ENCODE assay signal across 9 cellular contexts in the genomic region with DNA sequence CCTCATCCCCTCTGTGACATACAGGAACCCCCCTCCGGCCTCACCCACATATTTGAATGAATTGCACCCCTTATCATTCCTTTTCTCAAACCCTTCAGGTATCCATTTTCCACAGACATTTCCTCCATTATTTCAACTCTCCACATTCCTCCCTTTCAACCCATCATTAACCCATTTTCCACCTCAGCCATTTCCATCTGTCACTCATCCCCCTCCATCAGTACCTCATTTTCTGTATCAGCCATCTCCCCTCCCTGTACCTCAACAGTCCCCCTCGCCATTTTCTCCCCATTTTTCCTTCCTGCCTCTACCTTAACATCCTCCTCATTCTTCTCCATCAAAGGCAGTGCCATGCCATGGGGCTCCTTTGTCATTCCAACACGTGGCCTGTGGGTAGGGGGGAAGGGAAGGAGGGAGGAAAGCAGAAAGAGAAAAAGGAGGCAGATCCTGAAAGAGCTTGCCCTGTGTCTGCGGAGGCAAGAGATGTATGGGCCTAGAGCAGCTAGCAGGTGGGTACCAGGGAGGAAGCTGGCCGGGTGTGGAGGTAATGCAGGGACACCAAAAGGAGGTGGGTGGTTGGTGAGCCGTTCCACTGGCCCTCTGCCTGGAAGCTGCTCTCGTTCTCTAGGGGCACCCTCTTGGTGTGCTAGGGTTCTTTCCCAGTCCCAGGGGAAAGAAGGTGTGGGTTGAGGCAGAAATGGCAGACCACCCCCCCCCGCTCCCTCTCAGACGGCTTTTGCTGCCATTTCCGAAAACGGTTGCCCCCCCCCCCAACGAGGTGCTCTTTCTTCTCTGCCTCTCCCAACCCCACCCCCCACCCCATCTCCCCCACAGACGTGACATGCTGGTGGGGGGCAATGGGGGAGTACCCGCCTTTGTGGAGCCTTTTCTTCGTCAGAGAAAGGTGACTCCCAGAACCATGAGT. TPM values are rescaled to one million over a fixed set of nuclear protein-coding genes. Genes with fewer than 3 reads are reported as not detected.
DNase-seq lines count a peak whose midpoint lies in the region; ATAC-seq, FAIRE-seq and TF ChIP-seq lines count a peak whose summit lies in the region.
"Had no signal": no experiment of that assay in that cellular context is flagged by ENCODE, and none has a peak within 500 bp of the region (broad histone marks: within the 10 kb centered on the region; RNA-seq: fewer than 3 reads in every experiment).

No MANE protein-coding gene starts in this region.

- POLR2A ChIA-PET in H1 (lab: Charles Lee; ENCODE audit: partially characterized antibody), result interaction anchor here (0.6 to 4.0 kb wide), 14 partner anchors 8 to 321 kb away, joined by 3 to 29 read pairs (median 4); a partner anchor contains a TSS

- H3K23me2 ChIP-seq in H1 (ENCODE audit: low read depth, low read length), result peaks cover 6% of the 10 kb centered on the region

- peak overlapping the region; percentile 92 for H4K91ac ChIP-seq in H1 (replicated peaks; ENCODE audit: insufficient read length, low read length)

- H4K5ac ChIP-seq in H1 (ENCODE audit: insufficient read length, low read depth, low read length), result peak overlapping the region; percentile 24

- peaks cover 13% of the 10 kb centered on the region for H3K36me3 Mint-ChIP-seq in neural progenitor cell

- H2BK20ac ChIP-seq in H1 (ENCODE audit: low read length), result peak overlapping the region; percentile 3; the same call in 1 of the 2 replicates

- peak overlapping the region; percentile 54 for H3K4ac ChIP-seq in H1 (replicated peaks; ENCODE audit: insufficient read length, low read depth, low read length)

- H3K14ac ChIP-seq in H1 (ENCODE audit: insufficient read length), result no peak overlapping the region

- H3K4me2 ChIP-seq in BLaER1, result peak overlapping the region; percentile 88
- H3K4me2 ChIP-seq in Karpas-422 (ENCODE audit: low read depth, low read length, poor library complexity, severe bottlenecking), result peak overlapping the region; percentile 87
- peak overlapping the region; percentile 87 to 92 for H3K4me2 ChIP-seq in H1 (ENCODE audit: insufficient read depth in 1 of 2, low read depth in 2 of 2, low read length in 2 of 2)
- peak overlapping the region; percentile 89 for H3K4me2 ChIP-seq in neural progenitor cell

- no peaks in the 10 kb centered on the region for H4K20me1 ChIP-seq in BLaER1
- peaks cover 9% of the 10 kb centered on the region; the same call in 1 of the 2 replicates for H4K20me1 ChIP-seq in Karpas-422 (ENCODE audit: insufficient read depth, low read depth, low read length)
- H4K20me1 ChIP-seq in H1 (replicated peaks in 1 of 2; ENCODE audit: control insufficient read depth in 1 of 2, insufficient read depth in 2 of 2, low read length in 2 of 2), result no peaks in the 10 kb centered on the region
- no peaks in the 10 kb centered on the region for H4K20me1 ChIP-seq in neural progenitor cell (ENCODE audit: low read depth)

- H2AK5ac ChIP-seq in H1 (ENCODE audit: low read depth, low read length), result 0 out of 2 replicates have a peak overlapping the region, but pooled peaks have one; percentile 18

- H3K27ac Mint-ChIP-seq in neural progenitor cell, result peak overlapping the region; percentile 33

- TF ChIP-seq POLR2A in H1 (IDR thresholded peaks at IDR 0.05; ENCODE audit: control extremely low read depth in 1 of 2, low read depth in 2 of 2, low read length in 2 of 2), result no peak; a peak in 1 of 3 replicates

- no peak for TF ChIP-seq RAD21 in H1 (IDR thresholded peaks at IDR 0.05 in 1 of 2, conservative IDR thresholded peaks at IDR 0.05 in 1 of 2; ENCODE audit: low read depth in 2 of 2, low read length in 2 of 2)

- peaks cover 6% of the 10 kb centered on the region; the same call in 1 of the 2 replicates for H3K79me1 ChIP-seq in H1 (ENCODE audit: low read depth, low read length)

- no peak overlapping the region for H3K27ac ChIP-seq in BLaER1
- H3K27ac ChIP-seq in Karpas-422 (ENCODE audit: low read length), result no peak overlapping the region
- H3K27ac ChIP-seq in H1 (ENCODE audit: low read depth, low read length), result peak overlapping the region; percentile 90
- no peak overlapping the region for H3K27ac ChIP-seq in neural progenitor cell
- H3K27ac ChIP-seq: neutrophil had no signal

- peaks cover 21% of the 10 kb centered on the region for H3F3A ChIP-seq in neural progenitor cell (ENCODE audit: low read depth)

- no peaks in the 10 kb centered on the region for H3K9me3 Mint-ChIP-seq in neural progenitor cell

- no peaks in the 10 kb centered on the region for H3K9me3 ChIP-seq in BLaER1
- no peaks in the 10 kb centered on the region for H3K9me3 ChIP-seq in Karpas-422 (ENCODE audit: low read length)
- H3K9me3 ChIP-seq in H1 (ENCODE audit: insufficient read depth in 2 of 2, low read depth in 1 of 2, low read length in 1 of 2), result no peaks in the 10 kb centered on the region
- H3K9me3 ChIP-seq in neural progenitor cell (ENCODE audit: low read depth), result no peaks in the 10 kb centered on the region
- H3K9me3 ChIP-seq: neutrophil had no signal

- in situ Hi-C loops in GM13976 (cut with MboI; ENCODE audit: low sequenced_read_pairs, unreplicated experiment), result no loop called here

- TF ChIP-seq CTCF in H1 (IDR thresholded peaks at IDR 0.05; ENCODE audit: control extremely low read depth in 1 of 3, insufficient read depth in 1 of 3, low read depth in 1 of 3, low read length in 3 of 3), result no peak
- no peak for TF ChIP-seq CTCF in neural progenitor cell (IDR thresholded peaks at IDR 0.05)
- TF ChIP-seq CTCF in GM13976 (IDR thresholded peaks at IDR 0.05; ENCODE audit: borderline replicate concordance, control extremely low read depth, extremely low read depth, insufficient read depth, missing control alignments), result no peak

- H3K18ac ChIP-seq in H1 (ENCODE audit: extremely low read depth, low read length), result peak overlapping the region; percentile 73

- peak; percentile 52 for DNase-seq in Karpas-422
- DNase-seq in H1 (ENCODE audit: low read depth in 1 of 2, low spot score in 2 of 2), result no peak
- DNase-seq in neural progenitor cell (ENCODE audit: low spot score), result peak; percentile 17
- DNase-seq in 8988T, result no peak
- no peak for DNase-seq in cerebellar nuclear complex (lab: John Stamatoyannopoulos, UW)
- no peak for DNase-seq in GM13976 (ENCODE audit: low spot score)

- H3K79me2 ChIP-seq in Karpas-422 (ENCODE audit: low read length) (no peaks in the 10 kb centered on the region), H1 (ENCODE audit: control insufficient read depth in 1 of 2, insufficient read depth in 2 of 2, low read length in 2 of 2) (peaks cover 0 to 12% of the 10 kb centered on the region in 2 experiments; a peak in 2 of 4 replicates), neural progenitor cell (ENCODE audit: low read depth) (no peaks in the 10 kb centered on the region)

- no peak for TF ChIP-seq EP300 in H1 (IDR thresholded peaks at IDR 0.05; ENCODE audit: borderline replicate concordance in 1 of 2, low read depth in 2 of 2, low read length in 2 of 2)

- peak overlapping the region; percentile 92 for H2BK5ac ChIP-seq in H1 (ENCODE audit: low read depth, low read length)

- WGBS in H1 (ENCODE audit: extremely low coverage in 1 of 2, insufficient coverage in 1 of 2, insufficient read length in 1 of 2, insufficient replicate concordance in 2 of 2, low coverage in 1 of 2, low lambda C conversion rate in 2 of 2, missing lambda C conversion rate in 1 of 2), 2 experiments, result 26% methylated on average over 8 of the region's 15 CpGs; no CpG with 5 or more reads in 1 of the 2 experiments

- no peaks in the 10 kb centered on the region for H3K9me2 ChIP-seq in Karpas-422 (replicated peaks; ENCODE audit: insufficient read depth, low read length)

- H3K4me1 Mint-ChIP-seq in neural progenitor cell, result peaks cover 55% of the 10 kb centered on the region

- H3K4me3 ChIP-seq in BLaER1, result no peak overlapping the region
- no peak overlapping the region for H3K4me3 ChIP-seq in Karpas-422 (ENCODE audit: low read length)
- H3K4me3 ChIP-seq in H1 (ENCODE audit: extremely low read depth in 1 of 4, insufficient read depth in 2 of 4, low read depth in 3 of 4, low read length in 4 of 4), result peak overlapping the region; percentile 65 to 94 (median 74)
- H3K4me3 ChIP-seq in neural progenitor cell, result peak overlapping the region; percentile 77

- no peak for FAIRE-seq in H1 (lab: Jason Lieb, UNC)

- no peak overlapping the region; the same call in 1 of the 2 replicates for H3K9ac ChIP-seq in BLaER1
- H3K9ac ChIP-seq in Karpas-422 (ENCODE audit: low read length), result no peak overlapping the region
- H3K9ac ChIP-seq in H1 (replicated peaks in 1 of 4; ENCODE audit: extremely low read depth in 1 of 4, low read depth in 3 of 4, low read length in 3 of 4), result peak overlapping the region in 3 of 4 experiments; percentile 64 to 87 (median 77); a peak in 5 of 7 replicates
- no peak overlapping the region for H3K9ac ChIP-seq in neural progenitor cell

- no peak overlapping the region for H3K23ac ChIP-seq in H1 (ENCODE audit: insufficient read length)

- peak overlapping the region; percentile 67 for H3K56ac ChIP-seq in H1 (replicated peaks; ENCODE audit: insufficient read length, low read depth, low read length)

- H4K8ac ChIP-seq in H1 (ENCODE audit: extremely low read depth, insufficient read depth, low read length), result no peak overlapping the region

- H3K36me3 ChIP-seq in BLaER1, result peaks cover 10% of the 10 kb centered on the region; the same call in 1 of the 2 replicates
- no peaks in the 10 kb centered on the region for H3K36me3 ChIP-seq in Karpas-422 (ENCODE audit: insufficient read depth, low read length)
- H3K36me3 ChIP-seq in H1 (ENCODE audit: control insufficient read depth in 2 of 4, insufficient read depth in 4 of 4, low read length in 3 of 4), result peaks cover 3 to 22% (median 10%) of the 10 kb centered on the region in 4 experiments; a peak in 6 of 8 replicates
- no peaks in the 10 kb centered on the region for H3K36me3 ChIP-seq in neural progenitor cell
- H3K36me3 ChIP-seq: neutrophil had no signal

- no peaks in the 10 kb centered on the region for H3K27me3 ChIP-seq in BLaER1
- no peaks in the 10 kb centered on the region for H3K27me3 ChIP-seq in Karpas-422 (ENCODE audit: low read length)
- H3K27me3 ChIP-seq in H1 (replicated peaks in 1 of 4; ENCODE audit: control insufficient read depth in 3 of 4, extremely low read depth in 1 of 4, insufficient read depth in 3 of 4, low read length in 3 of 4), result no peaks in the 10 kb centered on the region
- H3K27me3 ChIP-seq in neural progenitor cell, result no peaks in the 10 kb centered on the region

- ATAC-seq in HG03439 (IDR thresholded peaks at IDR 0.05; ENCODE audit: unreplicated experiment), result no peak

- H2BK120ac ChIP-seq in H1 (replicated peaks; ENCODE audit: low read depth, low read length), result peak overlapping the region; percentile 6

- no peak overlapping the region for H2AFZ ChIP-seq in Karpas-422 (ENCODE audit: low read length)
- no peak overlapping the region for H2AFZ ChIP-seq in H1 (ENCODE audit: low read length)
- H2AFZ ChIP-seq in neural progenitor cell (replicated peaks), result no peak overlapping the region

- 0 out of 2 replicates have a peak overlapping the region, but pooled peaks have one; percentile 10 for H2BK15ac ChIP-seq in H1 (ENCODE audit: low read length)

- peaks cover 59% of the 10 kb centered on the region for H3K4me1 ChIP-seq in BLaER1
- peaks cover 38% of the 10 kb centered on the region for H3K4me1 ChIP-seq in Karpas-422 (ENCODE audit: low read length)
- peaks cover 18 to 46% (median 36%) of the 10 kb centered on the region in 4 experiments for H3K4me1 ChIP-seq in H1 (replicated peaks in 1 of 4; ENCODE audit: control insufficient read depth in 3 of 4, insufficient read depth in 4 of 4, low read length in 3 of 4)
- peaks cover 20% of the 10 kb centered on the region for H3K4me1 ChIP-seq in neural progenitor cell

- CTCF ChIA-PET in H1 (lab: Charles Lee; ENCODE audit: partially characterized antibody), result interaction anchor here (0.6 to 14.8 kb wide), 9 partner anchors 9 to 232 kb away, joined by 3 to 148 read pairs (median 3); a partner anchor contains a TSS

- H3K27me3 Mint-ChIP-seq in neural progenitor cell (ENCODE audit: insufficient read depth, low read depth), result peaks cover 7% of the 10 kb centered on the region

- H3K4me3 Mint-ChIP-seq in neural progenitor cell, result peak overlapping the region; percentile 92

- peak overlapping the region; percentile 99; the same call in 1 of the 2 replicates for H2BK12ac ChIP-seq in H1 (ENCODE audit: low read depth, low read length)

RNA-seq across cellular contexts. Expression of a gene that starts 1.6 kb away (rescaled TPM):
- total RNA-seq in Karpas-422 (2014; rRNA removed; shearing (Covaris generic); ENCODE audit: low replicate concordance), result 2.7 and 6.8 TPM in 2 replicates
- total RNA-seq in H1 (2021; fragmentation: NEBNext Ultra II Directional; extraction: Animal tissue kit (Norgen Biotek cat#: 25700)), result 34.1 and 38.0 TPM in 2 replicates
- 25.0 and 27.8 TPM in 2 replicates for polyA plus RNA-seq in H1 (2011; rRNA removed)
- 23.2 TPM for polyA plus RNA-seq in H1 (2011; cell fraction: cytosol; rRNA removed)
- 24.2 TPM for polyA plus RNA-seq in H1 (2011; cell fraction: nucleus; rRNA removed)
- 40.6 to 46.4 TPM (median 44.6 TPM) in 4 replicates for polyA plus RNA-seq in H1 (2012, experiment 1 of 2)
- 51.0 TPM for polyA plus RNA-seq in H1 (2012, experiment 2 of 2)
- polyA plus RNA-seq in H1 (2013, experiment 1 of 2), result 27.7 TPM
- 27.2 TPM for polyA plus RNA-seq in H1 (2013, experiment 2 of 2)
- 11.7 and 13.7 TPM in 2 replicates for polyA minus RNA-seq in H1 (2011; rRNA and poly(A)+ RNA removed)
- 12.4 TPM for polyA minus RNA-seq in H1 (2011; cell fraction: cytosol; rRNA and poly(A)+ RNA removed)
- 10.8 TPM for polyA minus RNA-seq in H1 (2011; cell fraction: nucleus; rRNA and poly(A)+ RNA removed)
- total RNA-seq in neural progenitor cell (ENCODE audit: low replicate concordance), result 17.4 and 26.9 TPM in 2 replicates

RNA-seq across cellular contexts. Expression of a gene that starts 33.1 kb away (rescaled TPM):
- total RNA-seq in Karpas-422 (2014; rRNA removed; shearing (Covaris generic); ENCODE audit: low replicate concordance), result not detected in 2 replicates
- 0.35 and 1.0 TPM in 2 replicates for total RNA-seq in H1 (2021; fragmentation: NEBNext Ultra II Directional; extraction: Animal tissue kit (Norgen Biotek cat#: 25700))
- polyA plus RNA-seq in H1 (2011; rRNA removed), result 0.13 and 0.29 TPM in 2 replicates
- polyA plus RNA-seq in H1 (2011; cell fraction: cytosol; rRNA removed), result 0.26 TPM
- 0.57 TPM for polyA plus RNA-seq in H1 (2011; cell fraction: nucleus; rRNA removed)
- polyA plus RNA-seq in H1 (2012, experiment 1 of 2), result 0.19 to 0.42 TPM (median 0.31 TPM) in 4 replicates
- 0.25 TPM for polyA plus RNA-seq in H1 (2012, experiment 2 of 2)
- 0.30 TPM for polyA plus RNA-seq in H1 (2013, experiment 1 of 2)
- 0.22 TPM for polyA plus RNA-seq in H1 (2013, experiment 2 of 2)
- 0.41 and 0.63 TPM in 2 replicates for polyA minus RNA-seq in H1 (2011; rRNA and poly(A)+ RNA removed)
- polyA minus RNA-seq in H1 (2011; cell fraction: cytosol; rRNA and poly(A)+ RNA removed), result not detected
- 0.40 TPM for polyA minus RNA-seq in H1 (2011; cell fraction: nucleus; rRNA and poly(A)+ RNA removed)
- total RNA-seq in neural progenitor cell (ENCODE audit: low replicate concordance), result 0.71 and 1.8 TPM in 2 replicates

Comparison
In these comparisons a context has a peak if more than half of its experiments do, and no peak if none do; other contexts are left out.
1. H3K4me3 ChIP-seq: peak in H1 (4 of 4) and neural progenitor cell (single experiment); none in BLaER1 (single experiment) and Karpas-422 (single experiment).
2. H3K9ac ChIP-seq: peak in H1 (3 of 4); none in BLaER1 (single experiment), Karpas-422 (single experiment) and neural progenitor cell (single experiment).
3. DNase-seq: peak in Karpas-422 (single experiment) and neural progenitor cell (single experiment); none in H1 (0 of 2), 8988T (single experiment), cerebellar nuclear complex (0 of 2) and GM13976 (single experiment).
4. Peak in every context shown above with its lines, with median percentiles within 50 percentile points of each other: H3K4me2 ChIP-seq.